Comparison of ENCODE assay signal across 19 cellular contexts in the genomic region with DNA sequence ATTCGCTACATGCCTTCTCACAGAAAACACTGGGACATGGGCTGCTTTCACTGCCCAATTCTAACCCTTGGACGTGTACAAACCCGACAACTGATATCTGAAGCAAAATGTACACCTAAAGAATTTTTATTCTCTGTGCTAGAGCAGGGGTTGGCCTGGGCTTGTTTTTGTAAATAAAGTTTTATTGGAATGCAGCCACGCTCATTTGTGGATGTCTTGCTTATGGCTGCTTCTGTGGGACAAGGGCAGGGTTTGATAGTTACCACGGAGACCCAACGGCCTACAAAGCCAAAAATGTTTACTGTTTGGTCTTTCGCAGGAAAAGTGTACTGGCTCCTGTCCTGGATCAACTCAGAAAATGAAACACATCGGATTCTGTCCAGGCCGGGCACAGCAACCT. TPM values are rescaled to one million over a fixed set of nuclear protein-coding genes. Genes with fewer than 3 reads are reported as not detected.
A peak's percentile ranks its signal among the peaks of the same experiment; 100 is the strongest.
DNase-seq lines count a peak whose midpoint lies in the region; ATAC-seq and TF ChIP-seq lines count a peak whose summit lies in the region.
"Had no signal": no experiment of that assay in that cellular context is flagged by ENCODE, and none has a peak within 500 bp of the region (broad histone marks: within the 10 kb centered on the region; RNA-seq: fewer than 3 reads in every experiment).

No MANE protein-coding gene starts in this region.

- H3K27me3 Mint-ChIP-seq in mesothelial cell of epicardium (ENCODE audit: low read depth): peaks cover 19% of the 10 kb centered on the region

- no peaks in the 10 kb centered on the region for H4K20me1 ChIP-seq in IMR-90 (ENCODE audit: insufficient read depth, low read length)
- H4K20me1 ChIP-seq: BLaER1 had no signal

- no peak for DNase-seq in IMR-90
- DNase-seq in SJSA1 (ENCODE audit: low read depth in 1 of 2, low spot score in 2 of 2): no peak
- DNase-seq in mesothelial cell of epicardium (ENCODE audit: low spot score in 2 of 2, unreplicated experiment in 2 of 2): no peak
- no peak for DNase-seq in sigmoid colon
- DNase-seq in stimulated activated effector memory CD8-positive, alpha-beta T cell treated with anti-CD3 and anti-CD28 coated beads, Interleukin-12 subunit alpha, Interleukin-12 subunit beta, amount 100 ng/mL, for 72 hours (ENCODE audit: low spot score in 2 of 2): no peak
- no peak for DNase-seq in stimulated activated CD4-positive, alpha-beta T cell treated with anti-CD3 and anti-CD28 coated beads, Interleukin-15, amount 100 ng/mL, for 24 hours
- DNase-seq: 8988T; CD4-positive, alpha-beta memory T cell; DMS153; DMS79; GDM1; GOT3; H7; HFFc6 had no signal

- TF ChIP-seq RAD21 in IMR-90 (IDR thresholded peaks at IDR 0.05; ENCODE audit: low read length): no peak

- H3K9me3 Mint-ChIP-seq in mesothelial cell of epicardium: no peaks in the 10 kb centered on the region
- no peaks in the 10 kb centered on the region for H3K9me3 Mint-ChIP-seq in stimulated activated effector memory CD8-positive, alpha-beta T cell treated with anti-CD3 and anti-CD28 coated beads, Interleukin-12 subunit alpha, Interleukin-12 subunit beta, amount 100 ng/mL, for 72 hours
- H3K9me3 Mint-ChIP-seq: CD4-positive, alpha-beta memory T cell; HFFc6 had no signal

- no peak overlapping the region for H3K4me2 ChIP-seq in IMR-90 (ENCODE audit: low read depth, low read length)
- H3K4me2 ChIP-seq: BLaER1 had no signal

- POLR2A ChIA-PET in IMR-90 (lab: Charles Lee; ENCODE audit: unreplicated experiment): no interaction called here

- H3K9ac ChIP-seq in IMR-90 (ENCODE audit: low read depth, low read length): no peak overlapping the region
- H3K9ac ChIP-seq: BLaER1 had no signal

- WGBS in IMR-90 (ENCODE audit: extremely low coverage in 2 of 2, insufficient read length in 1 of 2), 2 experiments: 93% methylated on average over 6 of the region's 9 CpGs; no CpG with 5 or more reads in 1 of the 2 experiments
- WGBS in sigmoid colon, 2 donors: 69 to 83% methylated on average over 9 of the region's 9 CpGs

- dilution Hi-C loops in IMR-90 (cut with HindIII; ENCODE audit: low sequenced_read_pairs, unreplicated experiment): no loop called here

- TF ChIP-seq POLR2A in IMR-90 (IDR thresholded peaks at IDR 0.05; ENCODE audit: low read depth, low read length) (no peak), sigmoid colon (IDR thresholded peaks at IDR 0.05) (no peak)

- H3K4me3 Mint-ChIP-seq in mesothelial cell of epicardium: no peak overlapping the region
- H3K4me3 Mint-ChIP-seq in stimulated activated effector memory CD8-positive, alpha-beta T cell treated with anti-CD3 and anti-CD28 coated beads, Interleukin-12 subunit alpha, Interleukin-12 subunit beta, amount 100 ng/mL, for 72 hours: no peak overlapping the region
- H3K4me3 Mint-ChIP-seq: CD14-positive monocyte; CD4-positive, alpha-beta memory T cell; HFFc6 had no signal

- TF ChIP-seq EP300 in sigmoid colon (IDR thresholded peaks at IDR 0.05): no peak

- H3K27me3 ChIP-seq in IMR-90 (ENCODE audit: control insufficient read depth, insufficient read depth, low read length) (peaks cover 2% of the 10 kb centered on the region; the same call in 1 of the 2 replicates), SJSA1 (replicated peaks) (no peaks in the 10 kb centered on the region), sigmoid colon (no peaks in the 10 kb centered on the region)
- H3K27me3 ChIP-seq: BLaER1 had no signal

- H3K23ac ChIP-seq in IMR-90 (ENCODE audit: low read depth, low read length): peak overlapping the region; percentile 54; the same call in 1 of the 2 replicates

- peak overlapping the region; percentile 80 for H4K91ac ChIP-seq in IMR-90 (ENCODE audit: insufficient read depth, low read depth, low read length)

- 0 out of 2 replicates have a peak, but pooled peaks cover 7% of the 10 kb centered on the region for H3K9me1 ChIP-seq in IMR-90 (ENCODE audit: insufficient read depth, low read length)

- H3K27ac ChIP-seq in IMR-90 (ENCODE audit: insufficient read depth, low read length): no peak overlapping the region
- H3K27ac ChIP-seq in SJSA1: peak overlapping the region; percentile 92
- H3K27ac ChIP-seq in sigmoid colon: peak overlapping the region in 3 of 4 donors; percentile 76 to 88 (median 82)
- H3K27ac ChIP-seq: BLaER1 had no signal

- no peaks in the 10 kb centered on the region for H3K9me3 ChIP-seq in IMR-90 (ENCODE audit: control insufficient read depth, insufficient read depth, low read length)
- no peaks in the 10 kb centered on the region for H3K9me3 ChIP-seq in SJSA1 (replicated peaks)
- no peaks in the 10 kb centered on the region for H3K9me3 ChIP-seq in sigmoid colon
- H3K9me3 ChIP-seq: BLaER1 had no signal

- peak overlapping the region; percentile 92 for H2BK120ac ChIP-seq in IMR-90 (ENCODE audit: low read depth, low read length)

- no peak overlapping the region for H3K4me3 ChIP-seq in IMR-90 (ENCODE audit: insufficient read depth, low read depth, low read length)
- no peak overlapping the region for H3K4me3 ChIP-seq in SJSA1
- H3K4me3 ChIP-seq in sigmoid colon: no peak overlapping the region
- H3K4me3 ChIP-seq: BLaER1 had no signal

- H3K27ac Mint-ChIP-seq in mesothelial cell of epicardium: peak overlapping the region; percentile 73
- no peak overlapping the region for H3K27ac Mint-ChIP-seq in stimulated activated effector memory CD8-positive, alpha-beta T cell treated with anti-CD3 and anti-CD28 coated beads, Interleukin-12 subunit alpha, Interleukin-12 subunit beta, amount 100 ng/mL, for 72 hours
- H3K27ac Mint-ChIP-seq: CD14-positive monocyte; CD4-positive, alpha-beta memory T cell; HFFc6 had no signal

- peak overlapping the region; percentile 80; the same call in 1 of the 2 replicates for H3K14ac ChIP-seq in IMR-90 (replicated peaks; ENCODE audit: low read depth, low read length)

- no peak overlapping the region for H2AK9ac ChIP-seq in IMR-90 (replicated peaks; ENCODE audit: low read depth, low read length, poor library complexity)

- peak overlapping the region; percentile 87 for H3K4ac ChIP-seq in IMR-90 (ENCODE audit: low read depth, low read length)

- H3K36me3 Mint-ChIP-seq in mesothelial cell of epicardium: no peaks in the 10 kb centered on the region
- no peaks in the 10 kb centered on the region for H3K36me3 Mint-ChIP-seq in stimulated activated effector memory CD8-positive, alpha-beta T cell treated with anti-CD3 and anti-CD28 coated beads, Interleukin-12 subunit alpha, Interleukin-12 subunit beta, amount 100 ng/mL, for 72 hours
- H3K36me3 Mint-ChIP-seq: CD14-positive monocyte; CD4-positive, alpha-beta memory T cell had no signal

- no peak overlapping the region for H3K56ac ChIP-seq in IMR-90 (ENCODE audit: extremely low read depth, insufficient read depth, low read length)

- H2BK5ac ChIP-seq in IMR-90 (ENCODE audit: low read depth, low read length, poor library complexity, severe bottlenecking): peak overlapping the region; percentile 72

- ATAC-seq in IMR-90 (ENCODE audit: low read depth) (no peak), GM19467 (IDR thresholded peaks at IDR 0.05; ENCODE audit: unreplicated experiment) (no peak)
- no peak for ATAC-seq in stimulated activated effector memory CD8-positive, alpha-beta T cell treated with anti-CD3 and anti-CD28 coated beads, Interleukin-12 subunit alpha, Interleukin-12 subunit beta, amount 100 ng/mL, for 72 hours
- ATAC-seq: HCT116 had no signal

- H3K79me1 ChIP-seq in IMR-90 (ENCODE audit: low read depth in 1 of 2, low read length in 2 of 2): no peaks in the 10 kb centered on the region; a peak in 1 of 4 replicates

- peak overlapping the region; percentile 99; the same call in 1 of the 3 replicates for H2BK15ac ChIP-seq in IMR-90 (ENCODE audit: low read depth, low read length)

- peak overlapping the region; percentile 81; the same call in 1 of the 2 replicates for H4K5ac ChIP-seq in IMR-90 (ENCODE audit: low read depth, low read length)

- BruUV-seq in IMR-90 (replicated peaks; lab: Mats Ljungman, UMichigan): no TSS peak

- no peak for TF ChIP-seq CTCF in IMR-90 (conservative IDR thresholded peaks at IDR 0.05; ENCODE audit: low read depth, low read length)
- TF ChIP-seq CTCF in mesothelial cell of epicardium (IDR thresholded peaks at IDR 0.05; ENCODE audit: unreplicated experiment): no peak
- no peak for TF ChIP-seq CTCF in sigmoid colon (IDR thresholded peaks at IDR 0.05)

- H2BK20ac ChIP-seq in IMR-90 (ENCODE audit: low read depth, low read length): peak overlapping the region; percentile 77

- peak overlapping the region; percentile 90 for H3K18ac ChIP-seq in IMR-90 (ENCODE audit: low read depth, low read length)

- H3K36me3 ChIP-seq in IMR-90 (ENCODE audit: control insufficient read depth, insufficient read depth, low read length): no peaks in the 10 kb centered on the region
- no peaks in the 10 kb centered on the region for H3K36me3 ChIP-seq in SJSA1
- H3K36me3 ChIP-seq in sigmoid colon: no peaks in the 10 kb centered on the region
- H3K36me3 ChIP-seq: BLaER1 had no signal

- peak overlapping the region; percentile 97 for H2AK5ac ChIP-seq in IMR-90 (ENCODE audit: low read depth, low read length)

- intact Hi-C loops in IMR-90 (cut with micrococcal nuclease) (loop anchor here (5.0 kb wide), 1 partner anchor 79 kb away; the partner anchor contains the start of gene STX16), sigmoid colon (cut with DNase I) (loop anchor here (5.0 to 10.0 kb wide), 3 partner anchors 74 to 188 kb away; partner anchors contain the start of gene VAPB)

- H3K4me1 ChIP-seq in IMR-90 (ENCODE audit: control insufficient read depth, insufficient read depth, low read length): peaks cover 13% of the 10 kb centered on the region
- peaks cover 49% of the 10 kb centered on the region for H3K4me1 ChIP-seq in SJSA1 (replicated peaks)
- H3K4me1 ChIP-seq in sigmoid colon: peaks cover 2 to 56% (median 49%) of the 10 kb centered on the region in 4 donors

- H2AFZ ChIP-seq in IMR-90 (replicated peaks; ENCODE audit: low read length, poor library complexity): no peak overlapping the region

- peak overlapping the region; percentile 3 to 61; a peak in 1 of 4 replicates for H4K8ac ChIP-seq in IMR-90 (ENCODE audit: low read depth in 2 of 2, low read length in 2 of 2)

- peaks cover 53% of the 10 kb centered on the region for H3K4me1 Mint-ChIP-seq in mesothelial cell of epicardium
- no peaks in the 10 kb centered on the region for H3K4me1 Mint-ChIP-seq in stimulated activated effector memory CD8-positive, alpha-beta T cell treated with anti-CD3 and anti-CD28 coated beads, Interleukin-12 subunit alpha, Interleukin-12 subunit beta, amount 100 ng/mL, for 72 hours
- H3K4me1 Mint-ChIP-seq: CD4-positive, alpha-beta memory T cell had no signal

- in situ Hi-C loops in IMR-90 (cut with MboI; ENCODE audit: low sequenced_read_pairs): no loop called here

- CTCF ChIA-PET in IMR-90 (lab: Yijun Ruan, JAX): no interaction called here

TF ChIP-seq in IMR-90, 13 proteins besides CTCF, POLR2A, EP300 and RAD21 (continues in another document):
- no peak for TF ChIP-seq SMC3 (IDR thresholded peaks at IDR 0.05; ENCODE audit: low read depth, low read length)

RNA-seq across cellular contexts. Expression of gene APCDD1L, which starts 58.1 kb away (rescaled TPM):
- total RNA-seq in IMR-90 (2012; rRNA removed): 2.2 and 2.5 TPM in 2 replicates
- 18.0 and 18.3 TPM in 2 replicates for polyA plus RNA-seq in IMR-90 (2012; rRNA removed)
- polyA plus RNA-seq in IMR-90 (2012; cell fraction: cytosol; rRNA removed): 11.4 and 19.3 TPM in 2 replicates
- 7.7 and 18.8 TPM in 2 replicates for polyA plus RNA-seq in IMR-90 (2012; cell fraction: nucleus; rRNA removed; ENCODE audit: low replicate concordance)
- 0.24 TPM in 1 of 2 replicates, not detected in the other for total RNA-seq in SJSA1 (2014; rRNA removed; shearing (Covaris generic))
- total RNA-seq in mesothelial cell of epicardium: 0.07 to 0.16 TPM in 2 of 3 replicates, not detected in the other
- 1 to 10 TPM in 3 of 4 donors, under 1 TPM in 1; 0.33 to 1.9 (median 1.6) TPM for total RNA-seq in sigmoid colon
- polyA plus RNA-seq in sigmoid colon: under 1 TPM in 2 of 3 donors, not detected in 1; 0.22 to 0.23 TPM
- total RNA-seq: A673; CD4-positive, alpha-beta memory T cell had no signal
- polyA plus RNA-seq: CD14-positive monocyte had no signal
